ENCODE assay signal across 1 cellular context in the genomic region with DNA sequence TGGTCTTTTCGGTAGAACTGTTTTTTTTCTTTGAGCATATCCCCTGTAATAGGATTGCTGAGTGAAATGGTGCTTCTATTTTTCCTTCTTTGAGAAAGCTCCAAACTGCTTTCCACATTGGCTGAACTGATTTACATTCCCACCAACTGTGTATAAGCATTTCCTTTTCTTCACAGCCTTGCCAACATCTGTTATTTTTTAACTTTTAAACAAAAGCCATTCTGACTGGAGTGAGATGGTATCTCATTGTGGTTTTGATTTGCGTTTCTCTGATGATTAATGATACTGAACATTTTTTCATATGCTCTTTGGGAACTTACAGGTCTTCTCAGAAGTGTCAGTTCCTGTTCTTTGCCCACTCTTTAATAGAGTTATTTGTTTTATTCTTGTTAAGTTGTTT.
TF ChIP-seq lines count a peak whose summit lies in the region.

No MANE protein-coding gene starts in this region.

TF ChIP-seq in GM23338, 12 proteins besides CTCF, POLR2A, EP300 and RAD21 (continued from another document):
- TF ChIP-seq ZNF462 (CRISPR knock-in tag; IDR thresholded peaks at IDR 0.05) (no peak), JUNB (IDR thresholded peaks at IDR 0.05; ENCODE audit: unreplicated experiment) (no peak), EZH2phosphoT487 (IDR thresholded peaks at IDR 0.05; ENCODE audit: unreplicated experiment) (no peak)
